ENCODE assay signal across 1 cellular context in genomic region chr9:16202913-16203734, GRCh38.
TF ChIP-seq lines count a peak whose summit lies in the region.

No MANE protein-coding gene starts in this region.

TF ChIP-seq in GM23338, 12 proteins besides CTCF, POLR2A, EP300 and RAD21 (continued from another document):
- no peak for TF ChIP-seq REST (IDR thresholded peaks at IDR 0.05; ENCODE audit: unreplicated experiment)
